10 cellular contexts compared by ENCODE assay signal in genomic region chr1:244730934-244731434, GRCh38.
A peak's percentile ranks its signal among the peaks of the same experiment; 100 is the strongest.
DNase-seq lines count a peak whose midpoint lies in the region; ATAC-seq and TF ChIP-seq lines count a peak whose summit lies in the region.
"Had no signal": no experiment of that assay in that cellular context is flagged by ENCODE, and none has a peak within 500 bp of the region (broad histone marks: within the 10 kb centered on the region; RNA-seq: fewer than 3 reads in every experiment).

No MANE protein-coding gene starts in this region.

- no peak for TF ChIP-seq CTCF in left ventricle myocardium inferior (IDR thresholded peaks at IDR 0.05; ENCODE audit: borderline replicate concordance)
- TF ChIP-seq CTCF in colonic mucosa (IDR thresholded peaks at IDR 0.05), result no peak
- no peak for TF ChIP-seq CTCF in uterus (IDR thresholded peaks at IDR 0.05)

- no peak for ATAC-seq in Right ventricle myocardium superior (ENCODE audit: poor library complexity)
- ATAC-seq in HG03469 (IDR thresholded peaks at IDR 0.05; ENCODE audit: unreplicated experiment), result no peak

- no peak for TF ChIP-seq POLR2A in uterus (IDR thresholded peaks at IDR 0.05)

- no peaks in the 10 kb centered on the region for H3K27me3 ChIP-seq in left ventricle myocardium inferior (ENCODE audit: low read depth)
- H3K27me3 ChIP-seq in colonic mucosa, result no peaks in the 10 kb centered on the region
- peaks cover 0 to 4% of the 10 kb centered on the region in 2 donors for H3K27me3 ChIP-seq in mucosa of rectum (ENCODE audit: control insufficient read depth in 2 of 2, insufficient read depth in 2 of 2, low read length in 2 of 2)
- H3K27me3 ChIP-seq in uterus, result no peaks in the 10 kb centered on the region

- peak overlapping the region in 1 of 2 donors; percentile 63 for H3K9ac ChIP-seq in colonic mucosa (ENCODE audit: low read depth in 2 of 2, low read length in 2 of 2)
- peak overlapping the region in 1 of 2 donors; percentile 37 for H3K9ac ChIP-seq in mucosa of rectum (ENCODE audit: low read depth in 1 of 2, low read length in 2 of 2)

- H3K9me3 ChIP-seq in left ventricle myocardium inferior (replicated peaks) (no peaks in the 10 kb centered on the region), colonic mucosa (no peaks in the 10 kb centered on the region), mucosa of rectum (ENCODE audit: control insufficient read depth in 2 of 2, low read length in 2 of 2) (no peaks in the 10 kb centered on the region), uterus (no peaks in the 10 kb centered on the region)

- H3K27ac ChIP-seq in left ventricle myocardium inferior (replicated peaks), result no peak overlapping the region
- no peak overlapping the region for H3K27ac ChIP-seq in colonic mucosa
- H3K27ac ChIP-seq in mucosa of rectum (ENCODE audit: low read depth in 2 of 2, low read length in 2 of 2), result no peak overlapping the region
- peak overlapping the region; percentile 76 to 78 for H3K27ac ChIP-seq in uterus

- peaks cover 7% of the 10 kb centered on the region for H3K4me1 ChIP-seq in left ventricle myocardium inferior
- no peaks in the 10 kb centered on the region for H3K4me1 ChIP-seq in colonic mucosa
- peaks cover 0 to 3% of the 10 kb centered on the region in 2 donors for H3K4me1 ChIP-seq in mucosa of rectum (ENCODE audit: control insufficient read depth in 2 of 2, insufficient read depth in 2 of 2, low read length in 2 of 2)
- no peaks in the 10 kb centered on the region for H3K4me1 ChIP-seq in uterus

- peak overlapping the region; percentile 70 for H3K4me3 ChIP-seq in left ventricle myocardium inferior
- H3K4me3 ChIP-seq in colonic mucosa, result peak overlapping the region; percentile 50
- peak overlapping the region; percentile 41 to 62 for H3K4me3 ChIP-seq in mucosa of rectum (ENCODE audit: low read length in 2 of 2)
- H3K4me3 ChIP-seq in uterus, result peak overlapping the region; percentile 34 to 84

- intact Hi-C loops in left ventricle myocardium inferior (cut with micrococcal nuclease) (no loop called here), Right ventricle myocardium superior (cut with DNase I) (no loop called here), colonic mucosa (cut with DNase I) (no loop called here), uterus (cut with DNase I; ENCODE audit: low total_unique reads) (no loop called here)

- H3K36me3 ChIP-seq in left ventricle myocardium inferior, result no peaks in the 10 kb centered on the region
- no peaks in the 10 kb centered on the region for H3K36me3 ChIP-seq in colonic mucosa
- no peaks in the 10 kb centered on the region for H3K36me3 ChIP-seq in mucosa of rectum (ENCODE audit: control insufficient read depth in 2 of 2, insufficient read depth in 2 of 2, low read length in 2 of 2)
- no peaks in the 10 kb centered on the region for H3K36me3 ChIP-seq in uterus

- DNase-seq in left ventricle myocardium inferior, result no peak
- no peak for DNase-seq in Right ventricle myocardium superior
- DNase-seq in colonic mucosa, result no peak
- no peak for DNase-seq in uterus
- DNase-seq in NCI-H2196 (lab: John Stamatoyannopoulos, UW; ENCODE audit: unreplicated experiment), result no peak
- no peak for DNase-seq in COR-L47 (lab: John Stamatoyannopoulos, UW)
- DNase-seq: DND-41, NCI-H1417 treated with DMSO at 0.1 percent for 48 hours had no signal

Comparison
In these comparisons a context has a peak if more than half of its experiments do, and no peak if none do; other contexts are left out.
1. H3K27ac ChIP-seq: peak in uterus (2 of 2); none in left ventricle myocardium inferior (single experiment), colonic mucosa (single experiment) and mucosa of rectum (0 of 2).
2. Peak in every context shown above with its lines, with median percentiles within 50 percentile points of each other: H3K4me3 ChIP-seq.